Comparison of ENCODE assay signal across 16 cellular contexts in genomic region chr4:37431417-37431743, GRCh38.
A peak's percentile ranks its signal among the peaks of the same experiment; 100 is the strongest.
DNase-seq lines count a peak whose midpoint lies in the region; ATAC-seq and TF ChIP-seq lines count a peak whose summit lies in the region.
"Had no signal": no experiment of that assay in that cellular context is flagged by ENCODE, and none has a peak within 500 bp of the region (broad histone marks: within the 10 kb centered on the region; RNA-seq: fewer than 3 reads in every experiment).

No MANE protein-coding gene starts in this region.

- no peaks in the 10 kb centered on the region for H3K9me3 ChIP-seq in muscle layer of duodenum (ENCODE audit: control insufficient read depth in 1 of 2, low read length in 2 of 2)
- H3K9me3 ChIP-seq in mammary epithelial cell (replicated peaks; ENCODE audit: insufficient read depth, low read length), result no peaks in the 10 kb centered on the region
- H3K9me3 ChIP-seq: sigmoid colon had no signal

- H3K4me2 ChIP-seq in mammary epithelial cell (ENCODE audit: insufficient read depth, low read depth, low read length), result no peak overlapping the region
- H3K4me2 ChIP-seq: neural progenitor cell had no signal

- in situ Hi-C loops in mammary epithelial cell (cut with MboI; ENCODE audit: low sequenced_read_pairs in 2 of 2), result no loop called here

- BruUV-seq in mammary epithelial cell (replicated peaks; lab: Mats Ljungman, UMichigan), result no TSS peak

- H3K79me2 ChIP-seq in mammary epithelial cell (ENCODE audit: insufficient read depth, low read length), result no peaks in the 10 kb centered on the region

- H4K20me1 ChIP-seq in mammary epithelial cell (ENCODE audit: insufficient read depth, low read length), result no peaks in the 10 kb centered on the region

- ATAC-seq in GM18511 (IDR thresholded peaks at IDR 0.05; ENCODE audit: unreplicated experiment), result peak; percentile 84
- ATAC-seq in HG02763 (IDR thresholded peaks at IDR 0.05; ENCODE audit: unreplicated experiment), result peak; percentile 76

- peak; percentile 43 for DNase-seq in SW480 (ENCODE audit: low spot score)
- no peak for DNase-seq in mammary epithelial cell
- no peak for DNase-seq in SKM-1 treated with dmso at 0.1 percent for 144 hours (lab: John Stamatoyannopoulos, UW; ENCODE audit: unreplicated experiment)
- DNase-seq in foreskin fibroblast, result no peak
- no peak for DNase-seq in midbrain (lab: John Stamatoyannopoulos, UW)
- DNase-seq: activated naive CD8-positive, alpha-beta T cell treated with anti-CD3 and anti-CD28 coated beads for 36 hours; activated T-cell treated with anti-CD3 and anti-CD28 coated beads, Interleukin-2, amount 50 U/mL, for 24 hours; NCI-H1092 treated with DMSO at 0.1 percent for 48 hours; SIG-M5; sigmoid colon; stimulated activated CD4-positive, alpha-beta T cell treated with anti-CD3 and anti-CD28 coated beads, Interleukin-4, amount 100 ng/mL, for 1 hour; trophoblast cell had no signal

- no peaks in the 10 kb centered on the region for H3K27me3 ChIP-seq in muscle layer of duodenum (ENCODE audit: low read depth, low read length)
- H3K27me3 ChIP-seq in mammary epithelial cell (ENCODE audit: insufficient read depth, low read length), result peaks cover 2% of the 10 kb centered on the region
- H3K27me3 ChIP-seq: neural progenitor cell, sigmoid colon had no signal

- CTCF ChIA-PET in mammary epithelial cell (lab: Charles Lee; ENCODE audit: low non-redundant PET), result interaction anchor here (0.7 kb wide), 1 partner anchor 1010 kb away, joined by 3 read pairs; no protein-coding TSS in a partner anchor

- H3K36me3 ChIP-seq in muscle layer of duodenum (ENCODE audit: control insufficient read depth in 1 of 2, insufficient read depth in 2 of 2, low read length in 2 of 2) (no peaks in the 10 kb centered on the region), mammary epithelial cell (ENCODE audit: insufficient read depth, low read length) (no peaks in the 10 kb centered on the region)
- H3K36me3 ChIP-seq: neural progenitor cell, sigmoid colon had no signal

- intact Hi-C loops in mammary epithelial cell (cut with micrococcal nuclease), result no loop called here

- WGBS in mammary epithelial cell (ENCODE audit: low coverage, missing lambda C conversion rate), result 0% methylated on average over 1 of the region's 1 CpG

- no peak overlapping the region for H2AFZ ChIP-seq in mammary epithelial cell (ENCODE audit: low read depth, low read length)
- H2AFZ ChIP-seq: neural progenitor cell had no signal

- peak overlapping the region; percentile 40 for H3K27ac ChIP-seq in muscle layer of duodenum (ENCODE audit: low read length)
- no peak overlapping the region for H3K27ac ChIP-seq in mammary epithelial cell (ENCODE audit: insufficient read depth, low read depth, low read length)
- H3K27ac ChIP-seq: neural progenitor cell, sigmoid colon had no signal

- H3K4me3 ChIP-seq in muscle layer of duodenum (ENCODE audit: low read depth in 1 of 2, low read length in 2 of 2), result no peak overlapping the region
- H3K4me3 ChIP-seq in mammary epithelial cell (replicated peaks in 1 of 3; ENCODE audit: insufficient read depth in 1 of 3, low read depth in 2 of 3, low read length in 3 of 3), result no peak overlapping the region
- H3K4me3 ChIP-seq in foreskin fibroblast (ENCODE audit: low read depth in 1 of 2, low read length in 2 of 2), result no peak overlapping the region
- H3K4me3 ChIP-seq: neural progenitor cell, sigmoid colon had no signal

- H3K4me1 ChIP-seq in muscle layer of duodenum (ENCODE audit: control insufficient read depth in 1 of 2, insufficient read depth in 2 of 2, low read length in 2 of 2) (no peaks in the 10 kb centered on the region), mammary epithelial cell (ENCODE audit: insufficient read depth, low read length) (no peaks in the 10 kb centered on the region)
- H3K4me1 ChIP-seq: neural progenitor cell, sigmoid colon had no signal

- dilution Hi-C loops in mammary epithelial cell (cut with HindIII; ENCODE audit: low sequenced_read_pairs), result no loop called here

- TF ChIP-seq CTCF in mammary epithelial cell (conservative IDR thresholded peaks at IDR 0.05 in 1 of 2, IDR thresholded peaks at IDR 0.05 in 1 of 2; ENCODE audit: extremely low read depth in 1 of 2, insufficient read depth in 1 of 2, low read depth in 1 of 2, low read length in 2 of 2) (no peak), foreskin fibroblast (IDR thresholded peaks at IDR 0.05; ENCODE audit: low read depth, low read length) (no peak)

- H3K9ac ChIP-seq in mammary epithelial cell (ENCODE audit: insufficient read depth, low read length), result no peak overlapping the region
- H3K9ac ChIP-seq: neural progenitor cell had no signal
